ENCODE assay signal across 20 cellular contexts in the genomic region with DNA sequence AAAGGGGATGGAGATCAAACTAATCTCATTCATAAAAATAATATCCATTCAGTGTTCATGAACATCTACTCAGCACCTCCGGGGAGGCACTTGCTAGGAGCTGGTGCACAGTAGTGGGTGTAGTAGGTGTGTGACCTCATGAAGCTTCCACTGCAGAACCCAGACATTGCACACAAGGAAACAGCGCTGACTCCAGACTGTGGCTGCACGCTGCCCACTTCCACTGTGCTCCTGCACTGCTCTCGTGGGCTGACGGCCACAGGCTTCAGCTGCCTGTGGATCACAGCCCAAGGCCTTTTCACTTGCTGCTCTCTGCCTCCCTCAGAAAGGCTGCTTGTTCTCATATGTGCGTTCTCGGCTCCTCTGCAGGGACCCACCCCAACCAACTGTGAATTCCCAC.
DNase-seq lines count a peak whose midpoint lies in the region; ATAC-seq and TF ChIP-seq lines count a peak whose summit lies in the region.
"Had no signal": no experiment of that assay in that cellular context is flagged by ENCODE, and none has a peak within 500 bp of the region (broad histone marks: within the 10 kb centered on the region; RNA-seq: fewer than 3 reads in every experiment).

No MANE protein-coding gene starts in this region.

- ATAC-seq in sciatic nerve = peak; percentile 56
- ATAC-seq in natural killer cell = no peak
- ATAC-seq: CD8-positive, alpha-beta T cell had no signal

- H3K27me3 Mint-ChIP-seq in nephron (ENCODE audit: low read depth) (no peaks in the 10 kb centered on the region), natural killer cell (ENCODE audit: low read depth in 2 of 2) (no peaks in the 10 kb centered on the region)
- H3K27me3 Mint-ChIP-seq: B cell had no signal

- no CpG with 5 or more reads among the region's 7 CpGs for WGBS in neuronal stem cell (ENCODE audit: extremely low coverage in 2 of 2, insufficient read length in 2 of 2, insufficient replicate concordance in 1 of 2), 2 donors

- H3K4me2 ChIP-seq in neuronal stem cell (ENCODE audit: insufficient read depth, low read length, poor library complexity, severe bottlenecking) (no peak overlapping the region), PC-9 (no peak overlapping the region)
- H3K4me2 ChIP-seq: BLaER1 treated with 17β-estradiol and CSF1 and Interleukin-3, amounts not matched to agents 10 nM and 100 nM had no signal

- H3K4me3 Mint-ChIP-seq in nephron = no peak overlapping the region
- no peak overlapping the region for H3K4me3 Mint-ChIP-seq in natural killer cell
- H3K4me3 Mint-ChIP-seq: B cell; CD4-positive, alpha-beta T cell; CD8-positive, alpha-beta T cell had no signal

- H4K91ac ChIP-seq in neuronal stem cell (ENCODE audit: low read depth, low read length, poor library complexity) = no peak overlapping the region

- BruUV-seq in PC-9 (replicated peaks; lab: Mats Ljungman, UMichigan) = no TSS peak

- no peaks in the 10 kb centered on the region for H3K9me2 ChIP-seq in PC-9 (ENCODE audit: insufficient read depth)

- H2BK12ac ChIP-seq in neuronal stem cell (ENCODE audit: low read length) = no peak overlapping the region

- H3K23ac ChIP-seq in neuronal stem cell (ENCODE audit: low read depth, low read length, poor library complexity) = no peak overlapping the region

- H2BK5ac ChIP-seq in neuronal stem cell (ENCODE audit: low read length) = no peak overlapping the region

- peaks cover 23% of the 10 kb centered on the region for H3K4me1 Mint-ChIP-seq in nephron
- H3K4me1 Mint-ChIP-seq in natural killer cell = peaks cover 0 to 5% of the 10 kb centered on the region in 2 donors
- H3K4me1 Mint-ChIP-seq: B cell had no signal

- no peaks in the 10 kb centered on the region for H3K79me1 ChIP-seq in neuronal stem cell (ENCODE audit: low read depth, low read length)

- H3K79me2 ChIP-seq in PC-9 (ENCODE audit: low read depth) = no peaks in the 10 kb centered on the region

- no peaks in the 10 kb centered on the region for H4K20me1 ChIP-seq in PC-9 (ENCODE audit: insufficient read depth)
- H4K20me1 ChIP-seq: BLaER1 treated with 17β-estradiol and CSF1 and Interleukin-3, amounts not matched to agents 10 nM and 100 nM had no signal

- H4K8ac ChIP-seq in neuronal stem cell (ENCODE audit: low read depth, low read length) = no peak overlapping the region

- H3K4me1 ChIP-seq in neuronal stem cell (ENCODE audit: control insufficient read depth in 2 of 2, insufficient read depth in 1 of 2, low read depth in 1 of 2, low read length in 2 of 2) (no peaks in the 10 kb centered on the region), vagina (peaks cover 7% of the 10 kb centered on the region), PC-9 (replicated peaks; ENCODE audit: insufficient read depth) (no peaks in the 10 kb centered on the region)
- H3K4me1 ChIP-seq: Caco-2 had no signal

- DNase-seq in neuronal stem cell (ENCODE audit: low spot score) = no peak
- no peak for DNase-seq in sciatic nerve (ENCODE audit: low spot score)
- no peak for DNase-seq in vagina (ENCODE audit: extremely low spot score in 2 of 2)
- DNase-seq in NOMO-1 (lab: John Stamatoyannopoulos, UW; ENCODE audit: unreplicated experiment in 2 of 2) = no peak
- DNase-seq in natural killer cell = no peak
- no peak for DNase-seq in AG08396 (ENCODE audit: low spot score)
- no peak for DNase-seq in PC-9
- DNase-seq: 8988T; ACHN; AML-193; Caco-2; Calu3; CD4-positive, alpha-beta T cell; CD8-positive, alpha-beta T cell; DMS79 treated with DMSO at 0.1 percent for 48 hours; GF-D8 had no signal

- no peak overlapping the region for H3K4ac ChIP-seq in neuronal stem cell (ENCODE audit: low read length)

- H3K9me3 ChIP-seq in neuronal stem cell (replicated peaks in 1 of 2; ENCODE audit: control insufficient read depth in 2 of 2, insufficient read depth in 1 of 2, low read depth in 1 of 2, low read length in 2 of 2) (peaks cover 0 to 2% of the 10 kb centered on the region in 2 donors), vagina (no peaks in the 10 kb centered on the region), PC-9 (ENCODE audit: insufficient read depth, low read depth) (no peaks in the 10 kb centered on the region)
- H3K9me3 ChIP-seq: Caco-2 had no signal

- H3K4me3 ChIP-seq in neuronal stem cell (ENCODE audit: low read length in 2 of 2) (peak overlapping the region in 1 of 2 donors; percentile 30), vagina (no peak overlapping the region), PC-9 (no peak overlapping the region)
- H3K4me3 ChIP-seq: BLaER1 treated with 17β-estradiol and CSF1 and Interleukin-3, amounts not matched to agents 10 nM and 100 nM had no signal

- H3K36me3 Mint-ChIP-seq in nephron (ENCODE audit: low read depth) (no peaks in the 10 kb centered on the region), natural killer cell (no peaks in the 10 kb centered on the region)
- H3K36me3 Mint-ChIP-seq: CD8-positive, alpha-beta T cell had no signal

- H3K36me3 ChIP-seq in neuronal stem cell (replicated peaks in 1 of 2; ENCODE audit: control insufficient read depth in 2 of 2, insufficient read depth in 2 of 2, low read length in 2 of 2) (no peaks in the 10 kb centered on the region), vagina (no peaks in the 10 kb centered on the region), PC-9 (ENCODE audit: low read depth) (no peaks in the 10 kb centered on the region)
- H3K36me3 ChIP-seq: BLaER1 treated with 17β-estradiol and CSF1 and Interleukin-3, amounts not matched to agents 10 nM and 100 nM had no signal

- no peak overlapping the region for H2BK15ac ChIP-seq in neuronal stem cell (ENCODE audit: low read length)

- no peaks in the 10 kb centered on the region for H3F3A ChIP-seq in PC-9 (ENCODE audit: insufficient read depth, low read depth)

- no peak overlapping the region for H3K14ac ChIP-seq in neuronal stem cell (ENCODE audit: low read length)

- no peak overlapping the region for H2AK5ac ChIP-seq in neuronal stem cell (ENCODE audit: low read depth, low read length)

- no peak for TF ChIP-seq POLR2A in vagina (IDR thresholded peaks at IDR 0.05)

- peak overlapping the region; percentile 9 for H3K9ac ChIP-seq in neuronal stem cell (ENCODE audit: low read depth, low read length, poor library complexity)
- H3K9ac ChIP-seq: BLaER1 treated with 17β-estradiol and CSF1 and Interleukin-3, amounts not matched to agents 10 nM and 100 nM had no signal

- H2AFZ ChIP-seq in neuronal stem cell (ENCODE audit: low read length) = no peak overlapping the region
- no peak overlapping the region for H2AFZ ChIP-seq in PC-9

- intact Hi-C loops in sciatic nerve (cut with DNase I) = no loop called here
- intact Hi-C loops in vagina (cut with DNase I) = no loop called here
- intact Hi-C loops in natural killer cell (cut with micrococcal nuclease) = no loop called here
- intact Hi-C loops in PC-9 (cut with micrococcal nuclease; ENCODE audit: unreplicated experiment) = no loop called here

- H3K27me3 ChIP-seq in neuronal stem cell (ENCODE audit: control insufficient read depth in 3 of 3, insufficient read depth in 3 of 3, low read depth in 1 of 3, low read length in 3 of 3) = no peaks in the 10 kb centered on the region
- no peaks in the 10 kb centered on the region for H3K27me3 ChIP-seq in vagina
- peaks cover 25% of the 10 kb centered on the region for H3K27me3 ChIP-seq in PC-9 (ENCODE audit: insufficient read depth, low read depth)
- H3K27me3 ChIP-seq: BLaER1 treated with 17β-estradiol and CSF1 and Interleukin-3, amounts not matched to agents 10 nM and 100 nM had no signal

- no peak overlapping the region for H3K27ac ChIP-seq in neuronal stem cell (replicated peaks; ENCODE audit: low read length)
- H3K27ac ChIP-seq in vagina = peak overlapping the region; percentile 57
- H3K27ac ChIP-seq in PC-9 = no peak overlapping the region
- H3K27ac ChIP-seq: BLaER1 treated with 17β-estradiol and CSF1 and Interleukin-3, amounts not matched to agents 10 nM and 100 nM; C4-2B had no signal

- H3K18ac ChIP-seq in neuronal stem cell (ENCODE audit: low read length) = no peak overlapping the region

- POLR2A ChIA-PET in PC-9 (lab: Charles Lee; ENCODE audit: unreplicated experiment) = no interaction called here

- H3K9me3 Mint-ChIP-seq in nephron = no peaks in the 10 kb centered on the region
- no peaks in the 10 kb centered on the region for H3K9me3 Mint-ChIP-seq in natural killer cell
- H3K9me3 Mint-ChIP-seq: CD4-positive, alpha-beta T cell; CD8-positive, alpha-beta T cell had no signal

- no peak overlapping the region for H2BK120ac ChIP-seq in neuronal stem cell (ENCODE audit: low read depth, low read length)

- no peak for TF ChIP-seq CTCF in nephron (IDR thresholded peaks at IDR 0.05; ENCODE audit: unreplicated experiment in 3 of 3)
- no peak for TF ChIP-seq CTCF in vagina (IDR thresholded peaks at IDR 0.05)
- TF ChIP-seq CTCF in natural killer cell (IDR thresholded peaks at IDR 0.05) = no peak
- TF ChIP-seq CTCF in PC-9 (conservative IDR thresholded peaks at IDR 0.05) = no peak

- CTCF ChIA-PET in PC-9 (lab: Charles Lee) = no interaction called here

- H3K27ac Mint-ChIP-seq in nephron = peak overlapping the region; percentile 93 to 97 (median 97)
- H3K27ac Mint-ChIP-seq in natural killer cell = no peak overlapping the region
- H3K27ac Mint-ChIP-seq: B cell; CD4-positive, alpha-beta T cell; CD8-positive, alpha-beta T cell had no signal

Comparison
In these comparisons a context has a peak if more than half of its experiments do, and no peak if none do; other contexts are left out.
1. H3K27ac Mint-ChIP-seq: peak in nephron (3 of 3); none in natural killer cell (0 of 2).